Comparison of ENCODE assay signal across 24 cellular contexts in the genomic region with DNA sequence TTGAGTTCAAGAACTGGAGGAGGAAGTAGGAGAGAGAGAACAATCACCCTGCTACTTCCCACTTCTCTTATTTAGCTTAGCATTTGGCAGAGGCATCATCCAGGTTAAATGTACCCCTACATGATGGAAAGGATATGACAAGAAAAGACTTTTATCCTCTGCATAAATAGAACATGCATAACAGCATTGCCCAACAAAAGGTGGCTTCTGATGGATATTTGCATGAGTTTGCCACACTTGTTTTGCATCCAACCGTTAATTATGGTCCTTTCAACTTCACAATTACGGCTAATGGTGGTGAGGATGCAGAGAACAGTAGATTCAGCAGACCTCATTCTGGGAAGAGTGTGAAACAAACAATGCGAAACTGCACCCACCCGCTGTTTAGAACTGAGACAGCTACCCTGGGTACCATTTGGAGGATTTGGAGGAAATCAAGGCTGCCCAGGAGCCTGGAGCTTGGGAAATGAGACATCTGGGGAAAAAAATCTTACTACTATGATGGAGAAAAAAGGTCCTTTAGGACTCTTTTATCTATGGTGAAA.
A peak's percentile ranks its signal among the peaks of the same experiment; 100 is the strongest.
DNase-seq lines count a peak whose midpoint lies in the region; ATAC-seq and TF ChIP-seq lines count a peak whose summit lies in the region.
"Had no signal": no experiment of that assay in that cellular context is flagged by ENCODE, and none has a peak within 500 bp of the region (broad histone marks: within the 10 kb centered on the region; RNA-seq: fewer than 3 reads in every experiment).

No MANE protein-coding gene starts in this region.

- H3K9me2 ChIP-seq in GM23248 (ENCODE audit: insufficient read depth), result no peaks in the 10 kb centered on the region
- H3K9me2 ChIP-seq: SK-N-SH had no signal

- H3K9ac ChIP-seq in neural progenitor cell (no peak overlapping the region), GM23248 (no peak overlapping the region)
- H3K9ac ChIP-seq: SK-N-SH had no signal

- H3K27me3 ChIP-seq in neural progenitor cell (no peaks in the 10 kb centered on the region), gastroesophageal sphincter (no peaks in the 10 kb centered on the region), GM23248 (replicated peaks; ENCODE audit: insufficient read depth) (no peaks in the 10 kb centered on the region)
- H3K27me3 ChIP-seq: dorsolateral prefrontal cortex, thyroid gland had no signal

- no peaks in the 10 kb centered on the region for H3K9me3 Mint-ChIP-seq in neural progenitor cell
- H3K9me3 Mint-ChIP-seq: activated T-helper 2 cell treated with anti-CD3 and anti-CD28 coated beads, Interferon-gamma antibody, Interleukin-2, Interleukin-4, amounts not matched to agents 10 μg/mL and 5 μg/mL and 100 μg/mL, durations not matched to agents 14 hours and 24 hours and 36 hours had no signal

- H3K36me3 ChIP-seq in neural progenitor cell, result no peaks in the 10 kb centered on the region
- no peaks in the 10 kb centered on the region for H3K36me3 ChIP-seq in gastroesophageal sphincter
- H3K36me3 ChIP-seq in GM23248 (ENCODE audit: low read depth), result no peaks in the 10 kb centered on the region
- H3K36me3 ChIP-seq: thyroid gland had no signal

- H3K27ac Mint-ChIP-seq in neural progenitor cell, result no peak overlapping the region
- H3K27ac Mint-ChIP-seq: activated naive CD8-positive, alpha-beta T cell treated with anti-CD3 and anti-CD28 coated beads for 36 hours; activated T-helper 2 cell treated with anti-CD3 and anti-CD28 coated beads, Interferon-gamma antibody, Interleukin-2, Interleukin-4, amounts not matched to agents 10 μg/mL and 5 μg/mL and 100 μg/mL, durations not matched to agents 14 hours and 24 hours and 36 hours had no signal

- no peak for TF ChIP-seq POLR2A in gastroesophageal sphincter (IDR thresholded peaks at IDR 0.05)

- H3K4me2 ChIP-seq in neural progenitor cell (peak overlapping the region; percentile 43), GM23248 (ENCODE audit: unreplicated experiment) (no peak overlapping the region)
- H3K4me2 ChIP-seq: SK-N-SH had no signal

- in situ Hi-C loops in GM23248 (cut with MboI), result no loop called here

- H3F3A ChIP-seq in neural progenitor cell (ENCODE audit: low read depth), result peaks cover 17% of the 10 kb centered on the region
- no peaks in the 10 kb centered on the region for H3F3A ChIP-seq in GM23248 (ENCODE audit: insufficient read depth)

- no peak for ATAC-seq in gastroesophageal sphincter
- ATAC-seq: left colon; stimulated activated naive CD8-positive, alpha-beta T cell treated with anti-CD3 and anti-CD28 coated beads, Interleukin-15, Interleukin-2, amounts not matched to agents 100 U/mL and 50 U/mL, for 24 hours had no signal

- TF ChIP-seq CTCF in neural progenitor cell (IDR thresholded peaks at IDR 0.05) (no peak), gastroesophageal sphincter (IDR thresholded peaks at IDR 0.05) (no peak)

- H3K4me3 Mint-ChIP-seq in neural progenitor cell, result no peak overlapping the region
- H3K4me3 Mint-ChIP-seq: activated naive CD8-positive, alpha-beta T cell treated with anti-CD3 and anti-CD28 coated beads for 36 hours; central memory CD8-positive, alpha-beta T cell had no signal

- TF ChIP-seq EP300 in gastroesophageal sphincter (IDR thresholded peaks at IDR 0.05), result no peak

- H3K27ac ChIP-seq in neural progenitor cell (no peak overlapping the region), gastroesophageal sphincter (no peak overlapping the region), GM23248 (no peak overlapping the region)
- H3K27ac ChIP-seq: 22Rv1, dorsolateral prefrontal cortex, HL-60, thyroid gland had no signal

- no peak overlapping the region for H3K4me3 ChIP-seq in neural progenitor cell
- H3K4me3 ChIP-seq in gastroesophageal sphincter, result no peak overlapping the region
- H3K4me3 ChIP-seq in GM23248, result no peak overlapping the region
- H3K4me3 ChIP-seq: dorsolateral prefrontal cortex, thyroid gland had no signal

- WGBS in gastroesophageal sphincter (ENCODE audit: low coverage in 1 of 2), 2 donors, result 65 to 77% methylated on average over 4 of the region's 4 CpGs
- 16 to 18% methylated on average over 4 of the region's 4 CpGs for WGBS in GM23248 (ENCODE audit: low coverage in 1 of 2, low lambda C conversion rate in 2 of 2, missing lambda C conversion rate in 2 of 2), 2 experiments

- no peaks in the 10 kb centered on the region for H3K9me3 ChIP-seq in neural progenitor cell (ENCODE audit: low read depth)
- no peaks in the 10 kb centered on the region for H3K9me3 ChIP-seq in gastroesophageal sphincter
- no peaks in the 10 kb centered on the region for H3K9me3 ChIP-seq in GM23248 (ENCODE audit: low read depth)
- H3K9me3 ChIP-seq: SK-N-SH, thyroid gland had no signal

- H4K20me1 ChIP-seq in neural progenitor cell (ENCODE audit: low read depth) (no peaks in the 10 kb centered on the region), GM23248 (ENCODE audit: insufficient read depth) (no peaks in the 10 kb centered on the region)

- H3K4me1 ChIP-seq in neural progenitor cell, result peaks cover 15% of the 10 kb centered on the region
- H3K4me1 ChIP-seq in gastroesophageal sphincter, result no peaks in the 10 kb centered on the region
- no peaks in the 10 kb centered on the region for H3K4me1 ChIP-seq in GM23248 (ENCODE audit: insufficient read depth)
- H3K4me1 ChIP-seq: thyroid gland had no signal

- DNase-seq in DMS53 (lab: John Stamatoyannopoulos, UW), result peak; percentile 8
- no peak for DNase-seq in DMS53 treated with DMSO at 0.1 percent for 48 hours (lab: John Stamatoyannopoulos, UW; ENCODE audit: unreplicated experiment)
- DNase-seq in NCI-H1105 treated with DMSO at 0.1 percent for 48 hours (lab: John Stamatoyannopoulos, UW), result peak; percentile 98
- DNase-seq in NCI-H748 (lab: John Stamatoyannopoulos, UW; ENCODE audit: unreplicated experiment), result peak; percentile 100
- peak; percentile 53 for DNase-seq in neural progenitor cell (ENCODE audit: low spot score)
- DNase-seq in activated T-cell treated with anti-CD3 and anti-CD28 coated beads for 4 hours, result no peak
- no peak for DNase-seq in GM23248
- DNase-seq: activated CD4-positive, alpha-beta T cell treated with anti-CD3 and anti-CD28 coated beads, Interleukin-2, amount 50 U/mL, for 1 hour; activated CD8-positive, alpha-beta memory T cell treated with anti-CD3 and anti-CD28 coated beads, Interleukin-2, amount 50 U/mL, for 4 hours; activated naive CD8-positive, alpha-beta T cell treated with anti-CD3 and anti-CD28 coated beads for 36 hours; dorsolateral prefrontal cortex; left colon; mesenchymal stem cell; occipital lobe; SK-N-SH; stimulated activated CD4-positive, alpha-beta T cell treated with anti-CD3 and anti-CD28 coated beads, Interleukin-2, amount 100 ng/mL, for 48 hours; stimulated activated naive CD8-positive, alpha-beta T cell treated with anti-CD3 and anti-CD28 coated beads, Interleukin-15, Interleukin-2, amounts not matched to agents 100 U/mL and 50 U/mL, for 24 hours; T-helper 2 cell; thyroid gland had no signal

- no peaks in the 10 kb centered on the region for H3K36me3 Mint-ChIP-seq in neural progenitor cell
- H3K36me3 Mint-ChIP-seq: activated naive CD8-positive, alpha-beta T cell treated with anti-CD3 and anti-CD28 coated beads for 36 hours had no signal

- H3K27me3 Mint-ChIP-seq in neural progenitor cell (ENCODE audit: insufficient read depth, low read depth), result no peaks in the 10 kb centered on the region
- H3K27me3 Mint-ChIP-seq: activated naive CD8-positive, alpha-beta T cell treated with anti-CD3 and anti-CD28 coated beads for 36 hours; central memory CD8-positive, alpha-beta T cell had no signal

- no peaks in the 10 kb centered on the region for H3K4me1 Mint-ChIP-seq in neural progenitor cell
- H3K4me1 Mint-ChIP-seq: activated naive CD8-positive, alpha-beta T cell treated with anti-CD3 and anti-CD28 coated beads for 36 hours; central memory CD8-positive, alpha-beta T cell had no signal

- H2AFZ ChIP-seq in neural progenitor cell (replicated peaks) (no peak overlapping the region), GM23248 (no peak overlapping the region)

- H3K79me2 ChIP-seq in neural progenitor cell (ENCODE audit: low read depth) (no peaks in the 10 kb centered on the region), GM23248 (ENCODE audit: insufficient read depth) (no peaks in the 10 kb centered on the region)

Comparison
In these comparisons a context has a peak if more than half of its experiments do, and no peak if none do; other contexts are left out.
1. DNase-seq: peak in DMS53 (single experiment), NCI-H1105 treated with DMSO at 0.1 percent for 48 hours (single experiment), NCI-H748 (single experiment) and neural progenitor cell (single experiment); none in DMS53 treated with DMSO at 0.1 percent for 48 hours (single experiment), activated T-cell treated with anti-CD3 and anti-CD28 coated beads for 4 hours (single experiment) and GM23248 (single experiment).